ENCODE assay signal across 11 cellular contexts in genomic region chr6:154161689-154162088, GRCh38.
DNase-seq lines count a peak whose midpoint lies in the region; ATAC-seq and TF ChIP-seq lines count a peak whose summit lies in the region.
"Had no signal": no experiment of that assay in that cellular context is flagged by ENCODE, and none has a peak within 500 bp of the region (broad histone marks: within the 10 kb centered on the region; RNA-seq: fewer than 3 reads in every experiment).

No MANE protein-coding gene starts in this region.

- H3K4me3 ChIP-seq in spleen: no peak overlapping the region
- H3K4me3 ChIP-seq: PC-9, skin epidermis had no signal

- no peak overlapping the region for H3K27ac Mint-ChIP-seq in activated naive CD4-positive, alpha-beta T cell treated with anti-CD3 and anti-CD28 coated beads for 36 hours
- H3K27ac Mint-ChIP-seq in activated naive CD4-positive, alpha-beta T cell treated with anti-CD3 and anti-CD28 coated beads, Interleukin-2, amount 10 ng/mL, durations not matched to agents 7 days and 5 days: no peak overlapping the region
- H3K27ac Mint-ChIP-seq in stimulated activated effector memory CD8-positive, alpha-beta T cell treated with anti-CD3 and anti-CD28 coated beads, Interleukin-12 subunit alpha, Interleukin-12 subunit beta, amount 100 ng/mL, for 72 hours: no peak overlapping the region

- peak; percentile 79 for ATAC-seq in GM21529 (IDR thresholded peaks at IDR 0.05; ENCODE audit: unreplicated experiment)
- peak; percentile 76 for ATAC-seq in HG03175 (IDR thresholded peaks at IDR 0.05; ENCODE audit: unreplicated experiment)
- peak; percentile 82 for ATAC-seq in stimulated activated effector memory CD8-positive, alpha-beta T cell treated with anti-CD3 and anti-CD28 coated beads, Interleukin-12 subunit alpha, Interleukin-12 subunit beta, amount 100 ng/mL, for 72 hours
- no peak for ATAC-seq in foreskin keratinocyte

- H3K36me3 ChIP-seq in spleen: peaks cover 0 to 18% (median 0%) of the 10 kb centered on the region in 6 donors

- H3K27me3 Mint-ChIP-seq in activated naive CD4-positive, alpha-beta T cell treated with anti-CD3 and anti-CD28 coated beads for 36 hours (ENCODE audit: low read depth): no peaks in the 10 kb centered on the region
- H3K27me3 Mint-ChIP-seq in activated naive CD4-positive, alpha-beta T cell treated with anti-CD3 and anti-CD28 coated beads, Interleukin-2, amount 10 ng/mL, durations not matched to agents 7 days and 5 days: no peaks in the 10 kb centered on the region
- H3K27me3 Mint-ChIP-seq: stimulated activated naive CD8-positive, alpha-beta T cell treated with anti-CD3 and anti-CD28 coated beads, Interleukin-15, Interleukin-2, amounts not matched to agents 100 ng/mL and 50 ng/mL, for 24 hours had no signal

- no peak for TF ChIP-seq POLR2A in spleen (IDR thresholded peaks at IDR 0.05)

- no peak for TF ChIP-seq CTCF in spleen (IDR thresholded peaks at IDR 0.05 in 8 of 11, conservative IDR thresholded peaks at IDR 0.05 in 3 of 11)
- no peak for TF ChIP-seq CTCF in foreskin keratinocyte (conservative IDR thresholded peaks at IDR 0.05)

- POLR2A ChIA-PET in HEK293T (lab: Yijun Ruan, JAX): no interaction called here

- H3K4me1 Mint-ChIP-seq in activated naive CD4-positive, alpha-beta T cell treated with anti-CD3 and anti-CD28 coated beads for 36 hours (ENCODE audit: low read depth): peaks cover 51% of the 10 kb centered on the region
- peaks cover 26% of the 10 kb centered on the region for H3K4me1 Mint-ChIP-seq in activated naive CD4-positive, alpha-beta T cell treated with anti-CD3 and anti-CD28 coated beads, Interleukin-2, amount 10 ng/mL, durations not matched to agents 7 days and 5 days
- peaks cover 34% of the 10 kb centered on the region for H3K4me1 Mint-ChIP-seq in stimulated activated effector memory CD8-positive, alpha-beta T cell treated with anti-CD3 and anti-CD28 coated beads, Interleukin-12 subunit alpha, Interleukin-12 subunit beta, amount 100 ng/mL, for 72 hours

- 41 to 63% (median 52%) methylated on average over 3 of the region's 3 CpGs for WGBS in spleen, 5 donors

- H3K9me3 Mint-ChIP-seq in activated naive CD4-positive, alpha-beta T cell treated with anti-CD3 and anti-CD28 coated beads for 36 hours: no peaks in the 10 kb centered on the region
- no peaks in the 10 kb centered on the region for H3K9me3 Mint-ChIP-seq in activated naive CD4-positive, alpha-beta T cell treated with anti-CD3 and anti-CD28 coated beads, Interleukin-2, amount 10 ng/mL, durations not matched to agents 7 days and 5 days
- no peaks in the 10 kb centered on the region for H3K9me3 Mint-ChIP-seq in stimulated activated effector memory CD8-positive, alpha-beta T cell treated with anti-CD3 and anti-CD28 coated beads, Interleukin-12 subunit alpha, Interleukin-12 subunit beta, amount 100 ng/mL, for 72 hours
- H3K9me3 Mint-ChIP-seq: stimulated activated naive CD8-positive, alpha-beta T cell treated with anti-CD3 and anti-CD28 coated beads, Interleukin-15, Interleukin-2, amounts not matched to agents 100 ng/mL and 50 ng/mL, for 24 hours had no signal

- H3K9me3 ChIP-seq in spleen: no peaks in the 10 kb centered on the region

- no peak overlapping the region for H3K4me3 Mint-ChIP-seq in activated naive CD4-positive, alpha-beta T cell treated with anti-CD3 and anti-CD28 coated beads for 36 hours
- no peak overlapping the region for H3K4me3 Mint-ChIP-seq in activated naive CD4-positive, alpha-beta T cell treated with anti-CD3 and anti-CD28 coated beads, Interleukin-2, amount 10 ng/mL, durations not matched to agents 7 days and 5 days
- H3K4me3 Mint-ChIP-seq in stimulated activated effector memory CD8-positive, alpha-beta T cell treated with anti-CD3 and anti-CD28 coated beads, Interleukin-12 subunit alpha, Interleukin-12 subunit beta, amount 100 ng/mL, for 72 hours: no peak overlapping the region
- H3K4me3 Mint-ChIP-seq: stimulated activated naive CD8-positive, alpha-beta T cell treated with anti-CD3 and anti-CD28 coated beads, Interleukin-15, Interleukin-2, amounts not matched to agents 100 ng/mL and 50 ng/mL, for 24 hours had no signal

- CTCF ChIA-PET in activated naive CD4-positive, alpha-beta T cell treated with anti-CD3 and anti-CD28 coated beads for 36 hours (lab: Charles Lee): interaction anchor here (1.3 to 10.4 kb wide), 3 partner anchors 10 to 113 kb away, joined by 3 to 102 read pairs (median 5); no protein-coding TSS in a partner anchor
- CTCF ChIA-PET in activated naive CD4-positive, alpha-beta T cell treated with anti-CD3 and anti-CD28 coated beads, Interleukin-2, amount 10 ng/mL, durations not matched to agents 7 days and 5 days (lab: Charles Lee): interaction anchor here (5.7 kb wide), 1 partner anchor 114 kb away, joined by 106 read pairs; no protein-coding TSS in a partner anchor
- CTCF ChIA-PET in HEK293T (lab: Yijun Ruan, JAX): no interaction called here

- H3K36me3 Mint-ChIP-seq in activated naive CD4-positive, alpha-beta T cell treated with anti-CD3 and anti-CD28 coated beads for 36 hours (ENCODE audit: low read depth): peaks cover 23% of the 10 kb centered on the region
- peaks cover 33% of the 10 kb centered on the region for H3K36me3 Mint-ChIP-seq in activated naive CD4-positive, alpha-beta T cell treated with anti-CD3 and anti-CD28 coated beads, Interleukin-2, amount 10 ng/mL, durations not matched to agents 7 days and 5 days
- H3K36me3 Mint-ChIP-seq in stimulated activated effector memory CD8-positive, alpha-beta T cell treated with anti-CD3 and anti-CD28 coated beads, Interleukin-12 subunit alpha, Interleukin-12 subunit beta, amount 100 ng/mL, for 72 hours: peaks cover 22% of the 10 kb centered on the region

- H3K27me3 ChIP-seq in spleen (replicated peaks in 1 of 7): no peaks in the 10 kb centered on the region
- H3K27me3 ChIP-seq in foreskin keratinocyte: no peaks in the 10 kb centered on the region

- peak; percentile 58 for DNase-seq in activated naive CD4-positive, alpha-beta T cell treated with anti-CD3 and anti-CD28 coated beads for 36 hours
- no peak for DNase-seq in activated naive CD4-positive, alpha-beta T cell treated with anti-CD3 and anti-CD28 coated beads, Interleukin-2, amount 10 ng/mL, durations not matched to agents 7 days and 5 days
- no peak for DNase-seq in stimulated activated effector memory CD8-positive, alpha-beta T cell treated with anti-CD3 and anti-CD28 coated beads, Interleukin-12 subunit alpha, Interleukin-12 subunit beta, amount 100 ng/mL, for 72 hours (ENCODE audit: low spot score in 2 of 2)
- no peak for DNase-seq in HEK293T (ENCODE audit: extremely low spot score)
- DNase-seq in spleen: no peak
- no peak for DNase-seq in foreskin keratinocyte
- DNase-seq: PC-9 had no signal

- H3K4me1 ChIP-seq in spleen (peaks cover 8 to 85% (median 39%) of the 10 kb centered on the region in 6 donors), foreskin keratinocyte (no peaks in the 10 kb centered on the region)

- peak overlapping the region in 4 of 8 donors; percentile 10 to 43 (median 34) for H3K27ac ChIP-seq in spleen
- H3K27ac ChIP-seq in foreskin keratinocyte: no peak overlapping the region
- H3K27ac ChIP-seq: PC-9 had no signal

- intact Hi-C loops in activated naive CD4-positive, alpha-beta T cell treated with anti-CD3 and anti-CD28 coated beads for 36 hours (cut with micrococcal nuclease): loop anchor here (1.0 kb wide), 3 partner anchors 8 to 69 kb away; no protein-coding TSS in a partner anchor
- intact Hi-C loops in spleen (cut with DNase I; ENCODE audit: low total_unique reads): no loop called here

TF ChIP-seq in HEK293T, 16 proteins besides CTCF, POLR2A, EP300 and RAD21:
- TF ChIP-seq LEF1 (IDR thresholded peaks at IDR 0.05; ENCODE audit: borderline replicate concordance) (no peak), TARDBP (IDR thresholded peaks at IDR 0.05) (no peak), FOXM1 (IDR thresholded peaks at IDR 0.05; ENCODE audit: borderline replicate concordance) (no peak), ZNF384 (IDR thresholded peaks at IDR 0.05) (no peak), FOXA1 (IDR thresholded peaks at IDR 0.05) (no peak), HDGF (IDR thresholded peaks at IDR 0.05; ENCODE audit: borderline replicate concordance) (no peak), BHLHE40 (IDR thresholded peaks at IDR 0.05; ENCODE audit: borderline replicate concordance) (no peak), FOXK2 (IDR thresholded peaks at IDR 0.05) (no peak), L3MBTL2 (conservative IDR thresholded peaks at IDR 0.05) (no peak), NFRKB (IDR thresholded peaks at IDR 0.05) (no peak), SP1 (IDR thresholded peaks at IDR 0.05) (no peak)
